ENCODE assay signal across 14 cellular contexts in the genomic region with DNA sequence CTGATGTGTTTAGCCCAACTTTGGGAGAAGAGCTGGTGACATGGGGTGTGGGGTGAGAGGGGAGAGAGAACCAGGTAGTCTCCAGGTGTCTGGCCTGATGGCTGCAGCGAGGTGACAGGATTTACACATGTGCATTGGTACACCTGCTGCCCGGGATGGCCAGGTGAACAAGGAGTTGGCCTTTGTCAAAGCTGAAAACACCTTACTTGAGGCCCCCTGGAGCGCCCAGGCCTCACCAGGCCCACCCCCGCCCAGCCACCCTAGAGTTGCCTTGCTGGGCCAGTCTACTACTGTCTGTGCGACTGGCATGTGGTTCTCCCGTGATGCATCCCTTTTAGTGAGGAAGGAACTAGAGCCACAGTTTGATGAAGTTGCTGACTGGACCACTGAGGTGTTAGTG.
"Had no signal": no experiment of that assay in that cellular context is flagged by ENCODE, and none has a peak within 500 bp of the region (broad histone marks: within the 10 kb centered on the region; RNA-seq: fewer than 3 reads in every experiment).

No MANE protein-coding gene starts in this region.

- H3K4me3 ChIP-seq: adrenal gland, SJSA1, suprapubic skin had no signal

- H3K27ac ChIP-seq: adrenal gland, SJSA1, suprapubic skin had no signal

- DNase-seq: activated CD4-positive, alpha-beta T cell treated with anti-CD3 and anti-CD28 coated beads, Interleukin-2, amount 10 ng/mL, durations not matched to agents 7 days and 5 days; activated naive CD4-positive, alpha-beta T cell treated with anti-CD3 and anti-CD28 coated beads, Interleukin-2, amount 10 ng/mL, durations not matched to agents 7 days and 5 days; adrenal gland; glutamatergic neuron; kidney glomerular epithelial cell; left ventricle myocardium superior; mesenchymal stem cell; stimulated activated CD4-positive, alpha-beta T cell treated with anti-CD3 and anti-CD28 coated beads, Interleukin-4, amount 100 ng/mL, for 1 hour; stimulated activated CD8-positive, alpha-beta memory T cell treated with anti-CD3 and anti-CD28 coated beads, Interleukin-4, amount 100 ng/mL, for 48 hours; stimulated activated naive CD8-positive, alpha-beta T cell treated with anti-CD3 and anti-CD28 coated beads, Interleukin-15, Interleukin-2, amounts not matched to agents 100 U/mL and 50 U/mL, for 24 hours; T-helper 2 cell had no signal

- ATAC-seq: esophagus mucosa; stimulated activated naive CD8-positive, alpha-beta T cell treated with anti-CD3 and anti-CD28 coated beads, Interleukin-15, Interleukin-2, amounts not matched to agents 100 U/mL and 50 U/mL, for 24 hours had no signal

- H3K27me3 ChIP-seq: adrenal gland, SJSA1, suprapubic skin had no signal

- H3K36me3 ChIP-seq: adrenal gland, SJSA1, suprapubic skin had no signal

- H3K4me1 ChIP-seq: SJSA1 had no signal

- H3K9me3 ChIP-seq: adrenal gland, SJSA1, suprapubic skin had no signal
